In genomic region chr11:32065865-32066264, GRCh38 we compare ENCODE assay signal across 23 cellular contexts.
"Had no signal": no experiment of that assay in that cellular context is flagged by ENCODE, and none has a peak within 500 bp of the region (broad histone marks: within the 10 kb centered on the region; RNA-seq: fewer than 3 reads in every experiment).

No MANE protein-coding gene starts in this region.

- H3K9me3 Mint-ChIP-seq: activated naive CD4-positive, alpha-beta T cell treated with anti-CD3 and anti-CD28 coated beads, Interleukin-2, amount 50 U/mL, for 24 hours; activated naive CD8-positive, alpha-beta T cell treated with anti-CD3 and anti-CD28 coated beads, Interleukin-2, amount 50 U/mL, for 24 hours; activated T-helper 2 cell treated with anti-CD3 and anti-CD28 coated beads, Interferon-gamma antibody, Interleukin-2, Interleukin-4, amounts not matched to agents 10 μg/mL and 5 μg/mL and 100 μg/mL, durations not matched to agents 14 hours and 24 hours and 36 hours; nephron; stimulated activated naive CD8-positive, alpha-beta T cell treated with anti-CD3 and anti-CD28 coated beads, Interleukin-15, Interleukin-2, amounts not matched to agents 100 ng/mL and 50 ng/mL, for 24 hours had no signal

- H3K4me3 ChIP-seq: esophagus muscularis mucosa, heart right ventricle, left lung, lung, upper lobe of left lung, vagina had no signal

- H3K27me3 ChIP-seq: upper lobe of left lung, vagina had no signal

- H3K27ac ChIP-seq: esophagus muscularis mucosa, foreskin keratinocyte, heart right ventricle, left lung, upper lobe of left lung, vagina had no signal

- DNase-seq: activated CD4-positive, alpha-beta T cell treated with anti-CD3 and anti-CD28 coated beads for 36 hours; activated CD4-positive, CD25-positive, alpha-beta regulatory T cell; activated CD8-positive, alpha-beta memory T cell treated with anti-CD3 and anti-CD28 coated beads, Interleukin-2, amount 10 ng/mL, durations not matched to agents 7 days and 5 days; activated CD8-positive, alpha-beta T cell treated with anti-CD3 and anti-CD28 coated beads, Interleukin-2, amount 10 ng/mL, durations not matched to agents 7 days and 5 days; activated naive CD8-positive, alpha-beta T cell treated with anti-CD3 and anti-CD28 coated beads, Interleukin-2, amount 50 U/mL, for 24 hours; activated T-cell treated with anti-CD3 and anti-CD28 coated beads, Interleukin-2, amount 50 U/mL, for 48 hours; amygdala; foreskin keratinocyte; heart right ventricle; kidney glomerular epithelial cell; left lung; mesendoderm; posterior cingulate gyrus; right cardiac atrium; substantia nigra; upper lobe of left lung had no signal

- H3K36me3 ChIP-seq: esophagus muscularis mucosa, heart right ventricle, left lung, upper lobe of left lung, vagina had no signal

- H3K4me1 Mint-ChIP-seq: activated CD4-positive, alpha-beta T cell treated with anti-CD3 and anti-CD28 coated beads for 36 hours; activated CD8-positive, alpha-beta memory T cell treated with anti-CD3 and anti-CD28 coated beads, Interleukin-2, amount 10 ng/mL, durations not matched to agents 7 days and 5 days; activated naive CD4-positive, alpha-beta T cell treated with anti-CD3 and anti-CD28 coated beads, Interleukin-2, amount 50 U/mL, for 24 hours; activated naive CD8-positive, alpha-beta T cell treated with anti-CD3 and anti-CD28 coated beads, Interleukin-2, amount 50 U/mL, for 24 hours; nephron had no signal

- H3K27ac Mint-ChIP-seq: activated CD4-positive, alpha-beta T cell treated with anti-CD3 and anti-CD28 coated beads for 36 hours; activated CD8-positive, alpha-beta memory T cell treated with anti-CD3 and anti-CD28 coated beads, Interleukin-2, amount 10 ng/mL, durations not matched to agents 7 days and 5 days; activated CD8-positive, alpha-beta T cell treated with anti-CD3 and anti-CD28 coated beads, Interleukin-2, amount 10 ng/mL, durations not matched to agents 7 days and 5 days; activated naive CD4-positive, alpha-beta T cell treated with anti-CD3 and anti-CD28 coated beads, Interleukin-2, amount 50 U/mL, for 24 hours; activated naive CD8-positive, alpha-beta T cell treated with anti-CD3 and anti-CD28 coated beads, Interleukin-2, amount 50 U/mL, for 24 hours; activated T-helper 2 cell treated with anti-CD3 and anti-CD28 coated beads, Interferon-gamma antibody, Interleukin-2, Interleukin-4, amounts not matched to agents 10 μg/mL and 5 μg/mL and 100 μg/mL, durations not matched to agents 14 hours and 24 hours and 36 hours; nephron; stimulated activated naive CD8-positive, alpha-beta T cell treated with anti-CD3 and anti-CD28 coated beads, Interleukin-15, Interleukin-2, amounts not matched to agents 100 ng/mL and 50 ng/mL, for 24 hours had no signal

- H3K4me1 ChIP-seq: esophagus muscularis mucosa, foreskin keratinocyte, heart right ventricle, left lung, upper lobe of left lung, vagina had no signal

- H3K4me3 Mint-ChIP-seq: activated CD4-positive, alpha-beta T cell treated with anti-CD3 and anti-CD28 coated beads for 36 hours; activated CD8-positive, alpha-beta memory T cell treated with anti-CD3 and anti-CD28 coated beads, Interleukin-2, amount 10 ng/mL, durations not matched to agents 7 days and 5 days; activated CD8-positive, alpha-beta T cell treated with anti-CD3 and anti-CD28 coated beads, Interleukin-2, amount 10 ng/mL, durations not matched to agents 7 days and 5 days; activated naive CD4-positive, alpha-beta T cell treated with anti-CD3 and anti-CD28 coated beads, Interleukin-2, amount 50 U/mL, for 24 hours; activated naive CD8-positive, alpha-beta T cell treated with anti-CD3 and anti-CD28 coated beads, Interleukin-2, amount 50 U/mL, for 24 hours; nephron; stimulated activated naive CD8-positive, alpha-beta T cell treated with anti-CD3 and anti-CD28 coated beads, Interleukin-15, Interleukin-2, amounts not matched to agents 100 ng/mL and 50 ng/mL, for 24 hours had no signal

- H3K9me3 ChIP-seq: esophagus muscularis mucosa, heart right ventricle, left lung, upper lobe of left lung, vagina had no signal

- ATAC-seq: activated CD4-positive, alpha-beta T cell treated with anti-CD3 and anti-CD28 coated beads for 36 hours; activated CD8-positive, alpha-beta memory T cell treated with anti-CD3 and anti-CD28 coated beads, Interleukin-2, amount 10 ng/mL, durations not matched to agents 7 days and 5 days; activated CD8-positive, alpha-beta T cell treated with anti-CD3 and anti-CD28 coated beads, Interleukin-2, amount 10 ng/mL, durations not matched to agents 7 days and 5 days; activated naive CD8-positive, alpha-beta T cell treated with anti-CD3 and anti-CD28 coated beads, Interleukin-2, amount 50 U/mL, for 24 hours; foreskin keratinocyte; heart right ventricle; left lung; right cardiac atrium had no signal
